Comparison of ENCODE assay signal across 8 cellular contexts in genomic region chr20:36573798-36574277, GRCh38. TPM values are rescaled to one million over a fixed set of nuclear protein-coding genes. Genes with fewer than 3 reads are reported as not detected.
DNase-seq lines count a peak whose midpoint lies in the region; ATAC-seq, FAIRE-seq and TF ChIP-seq lines count a peak whose summit lies in the region.

No MANE protein-coding gene starts in this region.

- peak overlapping the region; percentile 70 for H3K4me3 ChIP-seq in AG04449 (ENCODE audit: low read depth, low read length)
- peak overlapping the region; percentile 88 for H3K4me3 ChIP-seq in RWPE2 (ENCODE audit: severe bottlenecking)
- peak overlapping the region; percentile 67 for H3K4me3 ChIP-seq in bronchial epithelial cell (ENCODE audit: low read depth, low read length)

- H3K36me3 ChIP-seq in RWPE2 (ENCODE audit: low read depth) (peaks cover 5% of the 10 kb centered on the region), bronchial epithelial cell (ENCODE audit: control insufficient read depth, insufficient read depth, low read length) (no peaks in the 10 kb centered on the region)

- no peaks in the 10 kb centered on the region for H3K9me3 ChIP-seq in RWPE2 (ENCODE audit: severe bottlenecking)

- peak overlapping the region; percentile 58 for H3K27ac ChIP-seq in RWPE2 (ENCODE audit: poor library complexity, severe bottlenecking)

- peaks cover 7% of the 10 kb centered on the region for H3K4me1 ChIP-seq in RWPE2 (ENCODE audit: insufficient read depth, poor library complexity, severe bottlenecking)

- POLR2A ChIA-PET in AG04449 (lab: Yijun Ruan, JAX) = interaction anchor here (0.5 to 1.0 kb wide), 3 partner anchors 14 to 313 kb away, joined by 3 to 4 read pairs (median 3); no protein-coding TSS in a partner anchor

- no peaks in the 10 kb centered on the region for H3K27me3 ChIP-seq in RWPE2 (ENCODE audit: insufficient read depth, poor library complexity, severe bottlenecking)
- H3K27me3 ChIP-seq in bronchial epithelial cell (ENCODE audit: control insufficient read depth, insufficient read depth, low read length) = no peaks in the 10 kb centered on the region

- FAIRE-seq in bronchial epithelial cell (lab: Jason Lieb, UNC) (no peak), RCC 7860 (lab: Jason Lieb, UNC) (no peak)

- ATAC-seq in GM21717 (IDR thresholded peaks at IDR 0.05; ENCODE audit: unreplicated experiment) = peak; percentile 16
- ATAC-seq in RWPE2 (ENCODE audit: low read depth) = no peak; the same call in 2 of the 3 replicates

- CTCF ChIA-PET in AG04449 (lab: Yijun Ruan, JAX) = interaction anchor here (1.1 to 7.8 kb wide), 2 partner anchors 21 to 31 kb away, joined by 3 to 48 read pairs; partner anchors contain the start of gene RAB5IF

- DNase-seq in AG04449 (ENCODE audit: low read depth, low spot score) (no peak), RWPE2 (ENCODE audit: low spot score) (no peak), bronchial epithelial cell (ENCODE audit: low read depth) (no peak), kidney tubule cell (ENCODE audit: low spot score) (peak; percentile 17), RCC 7860 (ENCODE audit: low spot score) (no peak), NCI-H2029 treated with DMSO at 0.1 percent for 48 hours (lab: John Stamatoyannopoulos, UW) (no peak)
- peak; percentile 23 for DNase-seq in stimulated activated CD8-positive, alpha-beta memory T cell treated with anti-CD3 and anti-CD28 coated beads, Interleukin-12 subunit alpha, Interleukin-12 subunit beta, amount 100 ng/mL, for 4 hours (ENCODE audit: low read depth)

- TF ChIP-seq CTCF in AG04449 (IDR thresholded peaks at IDR 0.05; ENCODE audit: insufficient read depth, low read length, missing control alignments) (no peak), RWPE2 (IDR thresholded peaks at IDR 0.05; ENCODE audit: poor library complexity, severe bottlenecking) (no peak), bronchial epithelial cell (IDR thresholded peaks at IDR 0.05; ENCODE audit: insufficient read depth, low read length, severe bottlenecking) (no peak)

RNA-seq across cellular contexts. Expression of gene TGIF2, which starts 0.4 kb away (rescaled TPM):
- total RNA-seq in bronchial epithelial cell = 1.9 and 8.2 TPM in 2 replicates

RNA-seq across cellular contexts. Expression of gene RAB5IF, which starts 31.7 kb away (rescaled TPM):
- 105 and 120 TPM in 2 replicates for total RNA-seq in bronchial epithelial cell

RNA-seq across cellular contexts. Expression of gene MYL9, which starts 32.5 kb away (rescaled TPM):
- total RNA-seq in bronchial epithelial cell = 0.53 and 0.90 TPM in 2 replicates

Comparison
In these comparisons a context has a peak if more than half of its experiments do, and no peak if none do; other contexts are left out.
1. DNase-seq: peak in kidney tubule cell (single experiment) and stimulated activated CD8-positive, alpha-beta memory T cell treated with anti-CD3 and anti-CD28 coated beads, Interleukin-12 subunit alpha, Interleukin-12 subunit beta, amount 100 ng/mL, for 4 hours (single experiment); none in AG04449 (single experiment), RWPE2 (single experiment), bronchial epithelial cell (single experiment), RCC 7860 (single experiment) and NCI-H2029 treated with DMSO at 0.1 percent for 48 hours (single experiment).
2. Peak in every context shown above with its lines, with median percentiles within 50 percentile points of each other: H3K4me3 ChIP-seq.